In genomic region chr3:65855370-65856100, GRCh38 we compare ENCODE assay signal across 18 cellular contexts.
A peak's percentile ranks its signal among the peaks of the same experiment; 100 is the strongest.
DNase-seq lines count a peak whose midpoint lies in the region; ATAC-seq, FAIRE-seq and TF ChIP-seq lines count a peak whose summit lies in the region.
"Had no signal": no experiment of that assay in that cellular context is flagged by ENCODE, and none has a peak within 500 bp of the region (broad histone marks: within the 10 kb centered on the region; RNA-seq: fewer than 3 reads in every experiment).

No MANE protein-coding gene starts in this region.

- CTCF ChIA-PET in IMR-90 (lab: Yijun Ruan, JAX) = no interaction called here
- CTCF ChIA-PET in activated CD8-positive, alpha-beta T cell treated with anti-CD3 and anti-CD28 coated beads for 36 hours (lab: Charles Lee) = no interaction called here

- H3K27me3 Mint-ChIP-seq in activated CD8-positive, alpha-beta T cell treated with anti-CD3 and anti-CD28 coated beads for 36 hours = no peaks in the 10 kb centered on the region
- H3K27me3 Mint-ChIP-seq: activated CD4-positive, alpha-beta T cell treated with anti-CD3 and anti-CD28 coated beads for 36 hours; activated naive CD8-positive, alpha-beta T cell treated with anti-CD3 and anti-CD28 coated beads, Interleukin-2, amount 50 U/mL, for 24 hours had no signal

- no peak overlapping the region for H3K4me3 Mint-ChIP-seq in activated CD8-positive, alpha-beta T cell treated with anti-CD3 and anti-CD28 coated beads for 36 hours
- H3K4me3 Mint-ChIP-seq: activated CD4-positive, alpha-beta T cell treated with anti-CD3 and anti-CD28 coated beads for 36 hours; activated naive CD8-positive, alpha-beta T cell treated with anti-CD3 and anti-CD28 coated beads, Interleukin-2, amount 50 U/mL, for 24 hours; activated T-cell treated with anti-CD3 and anti-CD28 coated beads, Interleukin-2, amount 50 U/mL, for 4 hours had no signal

- peaks cover 2% of the 10 kb centered on the region for H3K9me3 Mint-ChIP-seq in activated CD8-positive, alpha-beta T cell treated with anti-CD3 and anti-CD28 coated beads for 36 hours
- H3K9me3 Mint-ChIP-seq: activated naive CD8-positive, alpha-beta T cell treated with anti-CD3 and anti-CD28 coated beads, Interleukin-2, amount 50 U/mL, for 24 hours; activated T-cell treated with anti-CD3 and anti-CD28 coated beads, Interleukin-2, amount 50 U/mL, for 4 hours had no signal

- no CpG with 5 or more reads among the region's 4 CpGs for WGBS in IMR-90 (ENCODE audit: extremely low coverage in 2 of 2, insufficient read length in 1 of 2), 2 experiments

- H3K36me3 ChIP-seq in IMR-90 (ENCODE audit: control insufficient read depth, insufficient read depth, low read length) = no peaks in the 10 kb centered on the region
- H3K36me3 ChIP-seq: esophagus muscularis mucosa, thoracic aorta had no signal

- in situ Hi-C loops in IMR-90 (cut with MboI; ENCODE audit: low sequenced_read_pairs) = no loop called here

- no peak overlapping the region for H3K18ac ChIP-seq in IMR-90 (ENCODE audit: low read depth, low read length)

- no peak overlapping the region for H3K23ac ChIP-seq in IMR-90 (ENCODE audit: low read depth, low read length)

- DNase-seq in AG08396 (ENCODE audit: low spot score) (peak; percentile 55), IMR-90 (peak; percentile 45), cardiac fibroblast (ENCODE audit: low read depth in 2 of 2) (peak; percentile 43 to 60), kidney tubule cell (ENCODE audit: low spot score) (peak; percentile 57), D721Med (ENCODE audit: insufficient read length, low spot score) (no peak)
- DNase-seq in activated CD8-positive, alpha-beta T cell treated with anti-CD3 and anti-CD28 coated beads for 36 hours = no peak
- DNase-seq: activated CD4-positive, alpha-beta T cell treated with anti-CD3 and anti-CD28 coated beads for 36 hours; activated naive CD8-positive, alpha-beta T cell treated with anti-CD3 and anti-CD28 coated beads, Interleukin-2, amount 50 U/mL, for 24 hours; activated T-cell treated with anti-CD3 and anti-CD28 coated beads, Interleukin-2, amount 50 U/mL, for 4 hours; cortex of kidney; T-helper 1 cell had no signal

- H4K8ac ChIP-seq in IMR-90 (ENCODE audit: low read depth in 2 of 2, low read length in 2 of 2) = no peak overlapping the region

- H3K14ac ChIP-seq in IMR-90 (replicated peaks; ENCODE audit: low read depth, low read length) = no peak overlapping the region

- no peak overlapping the region for H3K56ac ChIP-seq in IMR-90 (ENCODE audit: extremely low read depth, insufficient read depth, low read length)

- H3K27ac ChIP-seq in IMR-90 (ENCODE audit: insufficient read depth, low read length) = no peak overlapping the region
- H3K27ac ChIP-seq: esophagus muscularis mucosa, parathyroid adenoma, thoracic aorta had no signal

- no peak overlapping the region for H3K4me3 ChIP-seq in IMR-90 (ENCODE audit: insufficient read depth, low read depth, low read length)
- H3K4me3 ChIP-seq in cardiac fibroblast (replicated peaks in 1 of 2; ENCODE audit: low read depth in 2 of 2, low read length in 2 of 2) = no peak overlapping the region
- H3K4me3 ChIP-seq: esophagus muscularis mucosa, mucosa of descending colon, thoracic aorta had no signal

- H2AK5ac ChIP-seq in IMR-90 (ENCODE audit: low read depth, low read length) = no peak overlapping the region

- no peak for TF ChIP-seq RAD21 in IMR-90 (IDR thresholded peaks at IDR 0.05; ENCODE audit: low read length)

- intact Hi-C loops in IMR-90 (cut with micrococcal nuclease) = no loop called here
- intact Hi-C loops in activated CD8-positive, alpha-beta T cell treated with anti-CD3 and anti-CD28 coated beads for 36 hours (cut with micrococcal nuclease) = no loop called here

- no peaks in the 10 kb centered on the region; the same call in 1 of the 2 replicates for H3K9me3 ChIP-seq in IMR-90 (ENCODE audit: control insufficient read depth, insufficient read depth, low read length)
- H3K9me3 ChIP-seq: esophagus muscularis mucosa, mucosa of descending colon, thoracic aorta had no signal

- no peaks in the 10 kb centered on the region for H3K27me3 ChIP-seq in IMR-90 (ENCODE audit: control insufficient read depth, insufficient read depth, low read length)
- H3K27me3 ChIP-seq: esophagus muscularis mucosa had no signal

- H2BK20ac ChIP-seq in IMR-90 (ENCODE audit: low read depth, low read length) = no peak overlapping the region

- H2BK5ac ChIP-seq in IMR-90 (ENCODE audit: low read depth, low read length, poor library complexity, severe bottlenecking) = no peak overlapping the region

- POLR2A ChIA-PET in IMR-90 (lab: Charles Lee; ENCODE audit: unreplicated experiment) = no interaction called here
- POLR2A ChIA-PET in activated CD8-positive, alpha-beta T cell treated with anti-CD3 and anti-CD28 coated beads for 36 hours (lab: Charles Lee) = no interaction called here

- H3K4me1 ChIP-seq in IMR-90 (ENCODE audit: control insufficient read depth, insufficient read depth, low read length) = peaks cover 9% of the 10 kb centered on the region

- no peak overlapping the region for H4K5ac ChIP-seq in IMR-90 (ENCODE audit: low read depth, low read length)

- H2BK120ac ChIP-seq in IMR-90 (ENCODE audit: low read depth, low read length) = no peak overlapping the region

- no peak overlapping the region for H3K4me2 ChIP-seq in IMR-90 (ENCODE audit: low read depth, low read length)

- TF ChIP-seq CTCF in IMR-90 (conservative IDR thresholded peaks at IDR 0.05; ENCODE audit: low read depth, low read length) (no peak), cardiac fibroblast (IDR thresholded peaks at IDR 0.05; ENCODE audit: low read depth, low read length) (no peak), D721Med (IDR thresholded peaks at IDR 0.05; ENCODE audit: insufficient read depth, missing control alignments) (no peak)
- TF ChIP-seq CTCF in activated CD8-positive, alpha-beta T cell treated with anti-CD3 and anti-CD28 coated beads for 36 hours (IDR thresholded peaks at IDR 0.05) = no peak

- no peak overlapping the region for H3K9ac ChIP-seq in IMR-90 (ENCODE audit: low read depth, low read length)
- H3K9ac ChIP-seq: parathyroid adenoma had no signal

- no peak for FAIRE-seq in D721Med (lab: Jason Lieb, UNC)

- no peak overlapping the region for H4K91ac ChIP-seq in IMR-90 (ENCODE audit: insufficient read depth, low read depth, low read length)

- H2AK9ac ChIP-seq in IMR-90 (replicated peaks; ENCODE audit: low read depth, low read length, poor library complexity) = no peak overlapping the region

- H4K20me1 ChIP-seq in IMR-90 (ENCODE audit: insufficient read depth, low read length) = peaks cover 14% of the 10 kb centered on the region; the same call in 1 of the 2 replicates

- no peaks in the 10 kb centered on the region for H3K36me3 Mint-ChIP-seq in activated CD8-positive, alpha-beta T cell treated with anti-CD3 and anti-CD28 coated beads for 36 hours (ENCODE audit: low read depth)

- peaks cover 8% of the 10 kb centered on the region for H3K9me1 ChIP-seq in IMR-90 (ENCODE audit: insufficient read depth, low read length)

- peaks cover 34 to 52% of the 10 kb centered on the region in 2 experiments; a peak in 3 of 4 replicates for H3K79me1 ChIP-seq in IMR-90 (ENCODE audit: low read depth in 1 of 2, low read length in 2 of 2)

- H2BK15ac ChIP-seq in IMR-90 (ENCODE audit: low read depth, low read length) = no peak overlapping the region

- dilution Hi-C loops in IMR-90 (cut with HindIII; ENCODE audit: low sequenced_read_pairs, unreplicated experiment) = no loop called here

- ATAC-seq in IMR-90 (ENCODE audit: low read depth) = no peak
- ATAC-seq in GM21367 (IDR thresholded peaks at IDR 0.05; ENCODE audit: unreplicated experiment) = no peak
- no peak for ATAC-seq in activated CD8-positive, alpha-beta T cell treated with anti-CD3 and anti-CD28 coated beads for 36 hours
- no peak for ATAC-seq in GM21390 (IDR thresholded peaks at IDR 0.05; ENCODE audit: unreplicated experiment)
- ATAC-seq: activated CD4-positive, alpha-beta T cell treated with anti-CD3 and anti-CD28 coated beads for 36 hours; activated naive CD8-positive, alpha-beta T cell treated with anti-CD3 and anti-CD28 coated beads, Interleukin-2, amount 50 U/mL, for 24 hours; activated T-cell treated with anti-CD3 and anti-CD28 coated beads, Interleukin-2, amount 50 U/mL, for 4 hours; Panc1 had no signal

- no peak overlapping the region for H3K4ac ChIP-seq in IMR-90 (ENCODE audit: low read depth, low read length)

- no peaks in the 10 kb centered on the region for H3K4me1 Mint-ChIP-seq in activated CD8-positive, alpha-beta T cell treated with anti-CD3 and anti-CD28 coated beads for 36 hours (ENCODE audit: low read depth)
- H3K4me1 Mint-ChIP-seq: activated CD4-positive, alpha-beta T cell treated with anti-CD3 and anti-CD28 coated beads for 36 hours; activated naive CD8-positive, alpha-beta T cell treated with anti-CD3 and anti-CD28 coated beads, Interleukin-2, amount 50 U/mL, for 24 hours had no signal

- no peak overlapping the region for H2AFZ ChIP-seq in IMR-90 (replicated peaks; ENCODE audit: low read length, poor library complexity)
- H2AFZ ChIP-seq: parathyroid adenoma had no signal

- H3K27ac Mint-ChIP-seq in activated CD8-positive, alpha-beta T cell treated with anti-CD3 and anti-CD28 coated beads for 36 hours = no peak overlapping the region
- H3K27ac Mint-ChIP-seq: activated CD4-positive, alpha-beta T cell treated with anti-CD3 and anti-CD28 coated beads for 36 hours; activated naive CD8-positive, alpha-beta T cell treated with anti-CD3 and anti-CD28 coated beads, Interleukin-2, amount 50 U/mL, for 24 hours had no signal

- no TSS peak for BruUV-seq in IMR-90 (replicated peaks; lab: Mats Ljungman, UMichigan)

- no peak for TF ChIP-seq POLR2A in IMR-90 (IDR thresholded peaks at IDR 0.05; ENCODE audit: low read depth, low read length)

TF ChIP-seq in IMR-90, 13 proteins besides CTCF, POLR2A, EP300 and RAD21:
- TF ChIP-seq MAFK (IDR thresholded peaks at IDR 0.05; ENCODE audit: low read depth, low read length) (no peak), CEBPB (IDR thresholded peaks at IDR 0.05; ENCODE audit: low read depth, low read length) (peak; percentile 91)

Comparison
In these comparisons a context has a peak if more than half of its experiments do, and no peak if none do; other contexts are left out.
1. DNase-seq: peak in AG08396 (single experiment), IMR-90 (single experiment), cardiac fibroblast (2 of 2) and kidney tubule cell (single experiment); none in activated CD8-positive, alpha-beta T cell treated with anti-CD3 and anti-CD28 coated beads for 36 hours (single experiment) and D721Med (single experiment).